Comparison of ENCODE assay signal across 28 cellular contexts in the genomic region with DNA sequence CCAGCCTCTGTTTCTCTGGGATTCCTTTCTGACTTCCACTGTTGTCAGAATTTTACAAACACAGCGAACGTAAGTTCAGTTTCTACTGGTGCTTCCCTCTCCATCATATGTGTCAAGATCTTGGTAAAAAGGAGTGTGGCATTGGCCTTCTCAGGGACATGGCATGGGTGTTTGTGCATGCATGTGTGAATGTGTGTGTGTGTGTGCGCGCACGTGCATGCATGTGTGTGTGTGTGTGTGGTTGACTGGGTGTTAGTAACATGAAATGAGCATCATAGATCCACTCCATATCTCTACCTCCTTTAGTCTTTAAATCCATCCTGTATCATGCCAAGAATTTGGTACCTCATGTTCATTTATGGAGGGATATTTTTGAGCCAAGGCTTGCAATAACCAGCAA.
"Had no signal": no experiment of that assay in that cellular context is flagged by ENCODE, and none has a peak within 500 bp of the region (broad histone marks: within the 10 kb centered on the region; RNA-seq: fewer than 3 reads in every experiment).

No MANE protein-coding gene starts in this region.

- H3K27ac ChIP-seq: ascending aorta, breast epithelium, cardiac muscle cell, coronary artery, dorsolateral prefrontal cortex, epithelial cell of prostate had no signal

- H3K27me3 Mint-ChIP-seq: activated CD4-positive, alpha-beta T cell treated with anti-CD3 and anti-CD28 coated beads, Interleukin-2, amount 10 ng/mL, durations not matched to agents 7 days and 5 days; dendritic cell treated with granulocyte-macrophage colony-stimulating factor and Interleukin-4, amounts not matched to agents 40 ng/mL and 50 ng/mL, for 4 days had no signal

- H3K36me3 Mint-ChIP-seq: activated naive CD4-positive, alpha-beta T cell treated with anti-CD3 and anti-CD28 coated beads, Interleukin-2, amount 10 ng/mL, durations not matched to agents 7 days and 5 days; activated naive CD4-positive, alpha-beta T cell treated with anti-CD3 and anti-CD28 coated beads, Interleukin-2, amount 50 U/mL, for 72 hours; activated naive CD8-positive, alpha-beta T cell treated with anti-CD3 and anti-CD28 coated beads, Interleukin-2, amount 10 ng/mL, durations not matched to agents 7 days and 5 days; brain had no signal

- H3K4me1 Mint-ChIP-seq: activated CD4-positive, alpha-beta memory T cell treated with anti-CD3 and anti-CD28 coated beads, Interleukin-2, amount 10 ng/mL, durations not matched to agents 7 days and 5 days; activated CD4-positive, alpha-beta T cell treated with anti-CD3 and anti-CD28 coated beads, Interleukin-2, amount 10 ng/mL, durations not matched to agents 7 days and 5 days; activated naive CD4-positive, alpha-beta T cell treated with anti-CD3 and anti-CD28 coated beads, Interleukin-2, amount 10 ng/mL, durations not matched to agents 7 days and 5 days; activated naive CD8-positive, alpha-beta T cell treated with anti-CD3 and anti-CD28 coated beads, Interleukin-2, amount 10 ng/mL, durations not matched to agents 7 days and 5 days; brain; central memory CD8-positive, alpha-beta T cell had no signal

- H3K9me3 ChIP-seq: ascending aorta, breast epithelium had no signal

- H3K36me3 ChIP-seq: ascending aorta, breast epithelium, cardiac muscle cell had no signal

- H3K4me3 ChIP-seq: ascending aorta, breast epithelium, cardiac muscle cell, coronary artery, dorsolateral prefrontal cortex had no signal

- H3K4me3 Mint-ChIP-seq: activated CD4-positive, alpha-beta memory T cell treated with anti-CD3 and anti-CD28 coated beads, Interleukin-2, amount 10 ng/mL, durations not matched to agents 7 days and 5 days; activated CD4-positive, alpha-beta T cell treated with anti-CD3 and anti-CD28 coated beads, Interleukin-2, amount 10 ng/mL, durations not matched to agents 7 days and 5 days; activated naive CD4-positive, alpha-beta T cell treated with anti-CD3 and anti-CD28 coated beads, Interleukin-2, amount 10 ng/mL, durations not matched to agents 7 days and 5 days; activated naive CD8-positive, alpha-beta T cell treated with anti-CD3 and anti-CD28 coated beads, Interleukin-2, amount 10 ng/mL, durations not matched to agents 7 days and 5 days; activated T-helper 1 cell treated with anti-CD3 and anti-CD28 coated beads, Interleukin-12 subunit alpha, Interleukin-12 subunit beta, Interleukin-2, Interleukin-4 antibody, amounts not matched to agents 30 ng/mL and 10 ng/mL and 1 ng/mL, durations not matched to agents 14 hours and 24 hours and 36 hours; brain; central memory CD8-positive, alpha-beta T cell; dendritic cell treated with granulocyte-macrophage colony-stimulating factor and Interleukin-4, amounts not matched to agents 40 ng/mL and 50 ng/mL, for 4 days; effector memory CD8-positive, alpha-beta T cell had no signal

- DNase-seq: activated CD4-positive, alpha-beta memory T cell treated with anti-CD3 and anti-CD28 coated beads, Interleukin-2, amount 10 ng/mL, durations not matched to agents 7 days and 5 days; activated CD4-positive, alpha-beta T cell treated with anti-CD3 and anti-CD28 coated beads for 4 hours; activated CD4-positive, alpha-beta T cell treated with anti-CD3 and anti-CD28 coated beads, Interleukin-2, amount 10 ng/mL, durations not matched to agents 7 days and 5 days; activated CD4-positive, alpha-beta T cell treated with anti-CD3 and anti-CD28 coated beads, Interleukin-2, amount 50 U/mL, for 4 hours; activated CD4-positive, CD25-positive, alpha-beta regulatory T cell; activated CD4-positive, CD25-positive, alpha-beta regulatory T cell treated with anti-CD3 and anti-CD28 coated beads, Interleukin-2, amount 50 U/mL, for 72 hours; activated effector memory CD4-positive, alpha-beta T cell treated with anti-CD3 and anti-CD28 coated beads, Interleukin-2, amount 50 U/mL, for 16 hours; activated naive CD4-positive, alpha-beta T cell; activated naive CD4-positive, alpha-beta T cell treated with anti-CD3 and anti-CD28 coated beads, Interleukin-2, amount 10 ng/mL, durations not matched to agents 7 days and 5 days; activated naive CD8-positive, alpha-beta T cell treated with anti-CD3 and anti-CD28 coated beads, Interleukin-2, amount 10 ng/mL, durations not matched to agents 7 days and 5 days; activated T-cell treated with anti-CD3 and anti-CD28 coated beads, Interleukin-2, amount 50 U/mL, for 1 hour; activated T-cell treated with anti-CD3 and anti-CD28 coated beads, Interleukin-2, amount 50 U/mL, for 48 hours; dorsolateral prefrontal cortex; effector CD4-positive, alpha-beta T cell; effector memory CD8-positive, alpha-beta T cell; foreskin fibroblast; T-helper 2 cell had no signal

- H3K4me1 ChIP-seq: ascending aorta, breast epithelium had no signal

- H3K27me3 ChIP-seq: ascending aorta, cardiac muscle cell had no signal

- H3K9me3 Mint-ChIP-seq: activated CD4-positive, alpha-beta memory T cell treated with anti-CD3 and anti-CD28 coated beads, Interleukin-2, amount 10 ng/mL, durations not matched to agents 7 days and 5 days; activated CD4-positive, alpha-beta T cell treated with anti-CD3 and anti-CD28 coated beads, Interleukin-2, amount 10 ng/mL, durations not matched to agents 7 days and 5 days; activated naive CD4-positive, alpha-beta T cell treated with anti-CD3 and anti-CD28 coated beads, Interleukin-2, amount 10 ng/mL, durations not matched to agents 7 days and 5 days; activated naive CD4-positive, alpha-beta T cell treated with anti-CD3 and anti-CD28 coated beads, Interleukin-2, amount 50 U/mL, for 72 hours; activated naive CD8-positive, alpha-beta T cell treated with anti-CD3 and anti-CD28 coated beads, Interleukin-2, amount 10 ng/mL, durations not matched to agents 7 days and 5 days; activated T-helper 1 cell treated with anti-CD3 and anti-CD28 coated beads, Interleukin-12 subunit alpha, Interleukin-12 subunit beta, Interleukin-2, Interleukin-4 antibody, amounts not matched to agents 30 ng/mL and 10 ng/mL and 1 ng/mL, durations not matched to agents 14 hours and 24 hours and 36 hours; activated T-helper 2 cell treated with anti-CD3 and anti-CD28 coated beads, Interferon-gamma antibody, Interleukin-2, Interleukin-4, amounts not matched to agents 10 μg/mL and 5 μg/mL and 100 μg/mL, durations not matched to agents 14 hours and 24 hours and 36 hours; central memory CD8-positive, alpha-beta T cell; dendritic cell treated with granulocyte-macrophage colony-stimulating factor and Interleukin-4, amounts not matched to agents 40 ng/mL and 50 ng/mL, for 4 days; effector memory CD8-positive, alpha-beta T cell had no signal

- H3K27ac Mint-ChIP-seq: activated CD4-positive, alpha-beta memory T cell treated with anti-CD3 and anti-CD28 coated beads, Interleukin-2, amount 10 ng/mL, durations not matched to agents 7 days and 5 days; activated CD4-positive, alpha-beta T cell treated with anti-CD3 and anti-CD28 coated beads, Interleukin-2, amount 10 ng/mL, durations not matched to agents 7 days and 5 days; activated naive CD4-positive, alpha-beta T cell treated with anti-CD3 and anti-CD28 coated beads, Interleukin-2, amount 10 ng/mL, durations not matched to agents 7 days and 5 days; activated naive CD4-positive, alpha-beta T cell treated with anti-CD3 and anti-CD28 coated beads, Interleukin-2, amount 50 U/mL, for 72 hours; activated naive CD8-positive, alpha-beta T cell treated with anti-CD3 and anti-CD28 coated beads, Interleukin-2, amount 10 ng/mL, durations not matched to agents 7 days and 5 days; activated T-helper 1 cell treated with anti-CD3 and anti-CD28 coated beads, Interleukin-12 subunit alpha, Interleukin-12 subunit beta, Interleukin-2, Interleukin-4 antibody, amounts not matched to agents 30 ng/mL and 10 ng/mL and 1 ng/mL, durations not matched to agents 14 hours and 24 hours and 36 hours; activated T-helper 2 cell treated with anti-CD3 and anti-CD28 coated beads, Interferon-gamma antibody, Interleukin-2, Interleukin-4, amounts not matched to agents 10 μg/mL and 5 μg/mL and 100 μg/mL, durations not matched to agents 14 hours and 24 hours and 36 hours; brain; dendritic cell treated with granulocyte-macrophage colony-stimulating factor and Interleukin-4, amounts not matched to agents 40 ng/mL and 50 ng/mL, for 4 days; effector memory CD8-positive, alpha-beta T cell had no signal
